ENCODE assay signal across 8 cellular contexts in the genomic region with DNA sequence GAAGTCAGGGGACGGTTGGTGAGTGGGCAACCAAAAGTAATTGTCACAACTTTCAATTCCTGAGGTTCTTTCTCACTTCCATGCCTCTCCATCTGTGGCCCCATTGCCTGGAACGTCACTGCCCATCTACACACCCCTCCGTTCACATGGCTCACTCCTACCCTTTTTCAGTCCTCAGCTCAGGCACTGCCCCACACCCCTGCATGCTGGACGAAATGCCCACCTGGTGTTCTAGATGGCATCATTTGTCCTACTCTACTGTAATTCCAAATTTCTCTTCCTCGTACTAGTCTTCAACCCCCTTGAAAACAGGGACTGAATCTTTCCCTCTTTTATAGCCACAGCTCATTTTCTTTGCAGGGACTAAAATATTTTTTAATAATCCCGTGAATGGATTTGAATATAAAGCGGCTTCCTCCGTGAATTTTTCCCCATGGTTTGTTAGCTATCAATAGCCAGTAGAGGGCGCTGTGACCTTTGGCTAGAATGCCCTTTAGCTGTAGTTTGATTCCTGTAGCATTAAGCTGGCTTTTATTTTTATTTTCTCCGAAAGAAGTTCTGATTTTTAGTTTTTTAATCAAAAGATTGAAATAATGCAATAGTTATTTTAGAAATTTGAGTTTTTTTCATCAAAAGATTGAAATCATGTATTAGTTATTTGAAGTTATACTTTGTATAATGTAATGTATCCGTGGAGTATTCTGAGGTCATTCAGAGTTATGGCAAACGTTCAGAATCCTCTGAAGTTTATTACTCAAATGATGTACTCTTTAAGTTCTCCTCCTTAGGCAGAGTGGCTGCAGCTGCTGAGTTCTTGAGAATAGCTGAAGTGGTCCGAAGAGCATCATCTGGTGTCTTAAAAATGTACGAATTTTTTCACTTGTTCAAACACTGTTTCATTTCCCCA.
DNase-seq lines count a peak whose midpoint lies in the region; ATAC-seq and TF ChIP-seq lines count a peak whose summit lies in the region.

No MANE protein-coding gene starts in this region.

- H3K36me3 ChIP-seq in CD8-positive, alpha-beta T cell (ENCODE audit: insufficient read depth, low read length), result no peaks in the 10 kb centered on the region
- no peaks in the 10 kb centered on the region for H3K36me3 ChIP-seq in suprapubic skin

- no peaks in the 10 kb centered on the region for H3K4me1 ChIP-seq in CD8-positive, alpha-beta T cell (ENCODE audit: insufficient read depth, low read length)
- H3K4me1 ChIP-seq in suprapubic skin, result peaks cover 6% of the 10 kb centered on the region

- no peak overlapping the region for H3K27ac Mint-ChIP-seq in CD8-positive, alpha-beta T cell

- TF ChIP-seq EP300 in suprapubic skin (IDR thresholded peaks at IDR 0.05), result no peak

- no peaks in the 10 kb centered on the region for H3K9me3 Mint-ChIP-seq in CD8-positive, alpha-beta T cell

- 28% methylated on average over 14 of the region's 14 CpGs for WGBS in suprapubic skin

- H3K27ac ChIP-seq in CD8-positive, alpha-beta T cell (ENCODE audit: low read depth, low read length), result no peak overlapping the region
- H3K27ac ChIP-seq in suprapubic skin, result no peak overlapping the region

- H3K36me3 Mint-ChIP-seq in CD8-positive, alpha-beta T cell, result no peaks in the 10 kb centered on the region

- DNase-seq in CD8-positive, alpha-beta T cell, result peak in 2 of 7 experiments; percentile 7 to 32
- DNase-seq in Kasumi-1 (lab: John Stamatoyannopoulos, UW), result peak; percentile 46 to 50
- DNase-seq in RKO (ENCODE audit: low spot score), result peak; percentile 57
- peak; percentile 82 for DNase-seq in choroid plexus epithelial cell (ENCODE audit: low read depth)
- DNase-seq in medulla oblongata (ENCODE audit: extremely low spot score), result peak; percentile 84
- DNase-seq in suprapubic skin (ENCODE audit: low spot score in 2 of 2), result no peak
- DNase-seq in effector CD4-positive, alpha-beta T cell, result no peak

- ATAC-seq in CD8-positive, alpha-beta T cell, result no peak
- ATAC-seq in GM18907 (IDR thresholded peaks at IDR 0.05; ENCODE audit: unreplicated experiment), result peak; percentile 56

- CTCF ChIA-PET in CD8-positive, alpha-beta T cell (lab: Charles Lee), result interaction anchor here (1.1 to 1.2 kb wide), 2 partner anchors 10 to 22 kb away, joined by 3 to 6 read pairs; no protein-coding TSS in a partner anchor

- H3K4me3 ChIP-seq in CD8-positive, alpha-beta T cell (ENCODE audit: low read depth, low read length), result no peak overlapping the region
- no peak overlapping the region for H3K4me3 ChIP-seq in choroid plexus epithelial cell (ENCODE audit: low read depth, low read length)
- no peak overlapping the region for H3K4me3 ChIP-seq in suprapubic skin

- TF ChIP-seq POLR2A in suprapubic skin (IDR thresholded peaks at IDR 0.05), result no peak

- intact Hi-C loops in CD8-positive, alpha-beta T cell (cut with DNase I, micrococcal nuclease), result loop anchor here in 1 of 2 experiments (5.0 kb wide), 1 partner anchor 1216 kb away; no protein-coding TSS in a partner anchor

- peak; percentile 61 for TF ChIP-seq CTCF in CD8-positive, alpha-beta T cell (IDR thresholded peaks at IDR 0.05)
- peak; percentile 89 for TF ChIP-seq CTCF in choroid plexus epithelial cell (conservative IDR thresholded peaks at IDR 0.05; ENCODE audit: low read depth, low read length)
- peak; percentile 60 to 69 for TF ChIP-seq CTCF in suprapubic skin (IDR thresholded peaks at IDR 0.05)

- POLR2A ChIA-PET in CD8-positive, alpha-beta T cell (lab: Charles Lee), result no interaction called here

- H3K4me1 Mint-ChIP-seq in CD8-positive, alpha-beta T cell (ENCODE audit: low read depth), result no peaks in the 10 kb centered on the region

- no peak overlapping the region for H3K4me3 Mint-ChIP-seq in CD8-positive, alpha-beta T cell

- H3K27me3 Mint-ChIP-seq in CD8-positive, alpha-beta T cell (ENCODE audit: low read depth), result peaks cover 5% of the 10 kb centered on the region

- no peaks in the 10 kb centered on the region for H3K9me3 ChIP-seq in CD8-positive, alpha-beta T cell (ENCODE audit: low read length)
- no peaks in the 10 kb centered on the region for H3K9me3 ChIP-seq in suprapubic skin

- H3K27me3 ChIP-seq in CD8-positive, alpha-beta T cell (ENCODE audit: insufficient read depth, low read length), result no peaks in the 10 kb centered on the region
- H3K27me3 ChIP-seq in suprapubic skin, result peaks cover 7% of the 10 kb centered on the region

Comparison
In these comparisons a context has a peak if more than half of its experiments do, and no peak if none do; other contexts are left out.
1. DNase-seq: peak in Kasumi-1 (2 of 2), RKO (single experiment), choroid plexus epithelial cell (single experiment) and medulla oblongata (single experiment); none in suprapubic skin (0 of 2) and effector CD4-positive, alpha-beta T cell (single experiment).
2. Peak in every context shown above with its lines, with median percentiles within 50 percentile points of each other: CTCF ChIP-seq.